Comparison of ENCODE assay signal across 19 cellular contexts in the genomic region with DNA sequence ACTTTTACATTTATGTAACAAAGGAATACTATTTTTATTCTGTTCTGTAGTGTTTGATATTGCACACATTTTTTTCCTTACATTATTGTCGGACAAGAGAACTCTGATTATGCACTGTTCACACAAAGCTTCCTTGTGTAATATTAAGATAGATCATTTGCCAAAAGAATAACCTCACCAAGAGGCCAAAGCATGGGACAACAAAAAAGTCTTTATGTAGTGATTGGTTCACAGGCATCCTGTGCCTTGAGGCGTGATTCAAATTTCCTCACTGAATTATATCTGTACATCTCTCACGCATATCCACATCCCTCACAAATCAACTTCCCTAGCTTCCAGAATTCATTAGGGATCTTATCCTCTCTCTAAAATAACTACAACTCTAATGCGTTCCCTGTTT.
DNase-seq lines count a peak whose midpoint lies in the region; ATAC-seq and TF ChIP-seq lines count a peak whose summit lies in the region.
"Had no signal": no experiment of that assay in that cellular context is flagged by ENCODE, and none has a peak within 500 bp of the region (broad histone marks: within the 10 kb centered on the region; RNA-seq: fewer than 3 reads in every experiment).

No MANE protein-coding gene starts in this region.

- ATAC-seq in heart right ventricle: no peak
- ATAC-seq: Right ventricle myocardium inferior had no signal

- H3K27ac Mint-ChIP-seq in neural crest cell (ENCODE audit: unreplicated experiment): peak overlapping the region; percentile 93
- H3K27ac Mint-ChIP-seq: H9, IgD-negative memory B cell had no signal

- H3K27me3 Mint-ChIP-seq in neural crest cell (ENCODE audit: low read depth): no peaks in the 10 kb centered on the region
- H3K27me3 Mint-ChIP-seq: IgD-negative memory B cell had no signal

- H3K4me3 Mint-ChIP-seq in neural crest cell: peak overlapping the region; percentile 59
- H3K4me3 Mint-ChIP-seq: H9, IgD-negative memory B cell had no signal

- H3K27ac ChIP-seq in heart right ventricle: no peak overlapping the region
- H3K27ac ChIP-seq: C4-2B, Peyer's patch had no signal

- peaks cover 0 to 21% (median 0%) of the 10 kb centered on the region in 9 donors for H3K4me1 ChIP-seq in heart right ventricle
- H3K4me1 ChIP-seq: Peyer's patch had no signal

- WGBS in heart right ventricle, 2 donors: 56 to 61% methylated on average over 4 of the region's 4 CpGs

- TF ChIP-seq CTCF in fibroblast of pulmonary artery (IDR thresholded peaks at IDR 0.05; ENCODE audit: low read length, missing control alignments): no peak
- TF ChIP-seq CTCF in neural crest cell (conservative IDR thresholded peaks at IDR 0.05): no peak
- TF ChIP-seq CTCF in heart right ventricle (IDR thresholded peaks at IDR 0.05): no peak

- in situ Hi-C loops in SK-MEL-5 (cut with HindIII; ENCODE audit: low pct_unique_long_range_greater_than_20kb, low sequenced_read_pairs): no loop called here

- peaks cover 36% of the 10 kb centered on the region for H3K4me1 Mint-ChIP-seq in neural crest cell
- H3K4me1 Mint-ChIP-seq: H9 had no signal

- intact Hi-C loops in heart right ventricle (cut with DNase I): no loop called here

- H3K4me3 ChIP-seq in fibroblast of pulmonary artery (replicated peaks; ENCODE audit: low read depth, low read length): no peak overlapping the region
- no peak overlapping the region for H3K4me3 ChIP-seq in heart right ventricle
- H3K4me3 ChIP-seq: Peyer's patch had no signal

- no peaks in the 10 kb centered on the region for H3K36me3 Mint-ChIP-seq in neural crest cell (ENCODE audit: low read depth)
- H3K36me3 Mint-ChIP-seq: IgD-negative memory B cell had no signal

- no peaks in the 10 kb centered on the region for H3K27me3 ChIP-seq in heart right ventricle
- H3K27me3 ChIP-seq: Peyer's patch had no signal

- no peaks in the 10 kb centered on the region for H3K9me3 ChIP-seq in heart right ventricle
- H3K9me3 ChIP-seq: Peyer's patch, SK-N-SH had no signal

- peaks cover 6% of the 10 kb centered on the region for H3K9me3 Mint-ChIP-seq in neural crest cell
- H3K9me3 Mint-ChIP-seq: H9 had no signal

- DNase-seq in SK-MEL-5 (ENCODE audit: low read depth, low spot score) (peak; percentile 99), fibroblast of pulmonary artery (ENCODE audit: low read depth) (peak; percentile 0), neural crest cell (ENCODE audit: low read depth, low spot score) (peak; percentile 10), activated gamma-delta T cell (lab: John Stamatoyannopoulos, UW) (no peak), heart right ventricle (no peak), HT-29 (ENCODE audit: low spot score) (no peak)
- no peak for DNase-seq in stimulated activated CD4-positive, alpha-beta T cell treated with anti-CD3 and anti-CD28 coated beads, Interleukin-15, amount 100 ng/mL, for 24 hours
- DNase-seq: ACHN, H9, Karpas-422, MM.1S, NCI-H1092 treated with DMSO at 0.1 percent for 48 hours, NCI-H2081, NCI-H446 treated with DMSO at 0.1 percent for 48 hours, Peyer's patch, SK-N-SH had no signal

- H3K36me3 ChIP-seq in heart right ventricle: no peaks in the 10 kb centered on the region
- H3K36me3 ChIP-seq: Peyer's patch had no signal

Comparison
In these comparisons a context has a peak if more than half of its experiments do, and no peak if none do; other contexts are left out.
1. DNase-seq: peak in SK-MEL-5 (single experiment), fibroblast of pulmonary artery (single experiment) and neural crest cell (single experiment); none in activated gamma-delta T cell (single experiment), stimulated activated CD4-positive, alpha-beta T cell treated with anti-CD3 and anti-CD28 coated beads, Interleukin-15, amount 100 ng/mL, for 24 hours (single experiment), heart right ventricle (0 of 2) and HT-29 (single experiment).